ENCODE assay signal across 8 cellular contexts in genomic region chrX:30735839-30736238, GRCh38.
A peak's percentile ranks its signal among the peaks of the same experiment; 100 is the strongest.
DNase-seq lines count a peak whose midpoint lies in the region; ATAC-seq and TF ChIP-seq lines count a peak whose summit lies in the region.

No MANE protein-coding gene starts in this region.

- H3K9me3 Mint-ChIP-seq in chondrocyte (ENCODE audit: low read depth): no peaks in the 10 kb centered on the region

- no peaks in the 10 kb centered on the region for H3K36me3 Mint-ChIP-seq in chondrocyte (ENCODE audit: low read depth)

- in situ Hi-C loops in ACHN (cut with HindIII; ENCODE audit: low pct_ligation_motif_present, low pct_unique_long_range_greater_than_20kb, low sequenced_read_pairs): no loop called here

- peaks cover 2% of the 10 kb centered on the region for H3K4me1 Mint-ChIP-seq in chondrocyte (ENCODE audit: low read depth)

- TF ChIP-seq CTCF in chondrocyte (IDR thresholded peaks at IDR 0.05): peak; percentile 86

- DNase-seq in ACHN: peak; percentile 41
- peak; percentile 56 for DNase-seq in NCI-H2107 treated with DMSO at 0.1 percent for 48 hours (lab: John Stamatoyannopoulos, UW; ENCODE audit: unreplicated experiment)
- DNase-seq in activated CD4-positive, CD25-positive, alpha-beta regulatory T cell treated with anti-CD3 and anti-CD28 coated beads, Interleukin-2, amount 50 U/mL, for 16 hours (ENCODE audit: low read depth, low spot score): peak; percentile 40
- DNase-seq in chondrocyte (ENCODE audit: low spot score): no peak
- peak; percentile 45 to 54 for DNase-seq in lung microvascular endothelial cell (ENCODE audit: low read depth in 2 of 2)
- DNase-seq in stimulated activated CD8-positive, alpha-beta memory T cell treated with anti-CD3 and anti-CD28 coated beads, Interleukin-7, amount 100 ng/mL, for 1 hour (ENCODE audit: low read depth in 2 of 2): peak; percentile 14 to 38

- H3K27ac Mint-ChIP-seq in chondrocyte (ENCODE audit: unreplicated experiment): no peak overlapping the region

- H3K4me3 Mint-ChIP-seq in chondrocyte (ENCODE audit: unreplicated experiment): no peak overlapping the region

- H3K27me3 Mint-ChIP-seq in chondrocyte (ENCODE audit: low read depth): peaks cover 3% of the 10 kb centered on the region

- peak; percentile 86 for ATAC-seq in GM18499 (IDR thresholded peaks at IDR 0.05; ENCODE audit: insufficient read depth, unreplicated experiment)
- peak; percentile 98 for ATAC-seq in HG02938 (IDR thresholded peaks at IDR 0.05; ENCODE audit: unreplicated experiment)
